Comparison of ENCODE assay signal across 9 cellular contexts in genomic region chr12:6202331-6202730, GRCh38. TPM values are rescaled to one million over a fixed set of nuclear protein-coding genes. Genes with fewer than 3 reads are reported as not detected.
A peak's percentile ranks its signal among the peaks of the same experiment; 100 is the strongest.
DNase-seq lines count a peak whose midpoint lies in the region; ATAC-seq and TF ChIP-seq lines count a peak whose summit lies in the region.
"Had no signal": no experiment of that assay in that cellular context is flagged by ENCODE, and none has a peak within 500 bp of the region (broad histone marks: within the 10 kb centered on the region; RNA-seq: fewer than 3 reads in every experiment).

No MANE protein-coding gene starts in this region.

- H3K4me2 ChIP-seq in IMR-90 (ENCODE audit: low read depth, low read length) (no peak overlapping the region; the same call in 1 of the 2 replicates), mesenchymal stem cell (ENCODE audit: low read length, poor library complexity, severe bottlenecking) (no peak overlapping the region)

- H2BK15ac ChIP-seq in IMR-90 (ENCODE audit: low read depth, low read length) (no peak overlapping the region), mesenchymal stem cell (ENCODE audit: low read depth, poor library complexity, severe bottlenecking) (no peak overlapping the region)

- H3K27ac ChIP-seq in IMR-90 (ENCODE audit: insufficient read depth, low read length) (no peak overlapping the region), cingulate gyrus (ENCODE audit: low read depth, low read length) (peak overlapping the region; percentile 73), mesenchymal stem cell (ENCODE audit: low read length, poor library complexity, severe bottlenecking) (no peak overlapping the region), substantia nigra (ENCODE audit: low read depth, low read length, poor library complexity, severe bottlenecking) (peak overlapping the region; percentile 97), brain microvascular endothelial cell (no peak overlapping the region)
- H3K27ac ChIP-seq: SK-N-MC had no signal

- TF ChIP-seq RAD21 in IMR-90 (IDR thresholded peaks at IDR 0.05; ENCODE audit: low read length) = no peak

- dilution Hi-C loops in IMR-90 (cut with HindIII; ENCODE audit: low sequenced_read_pairs, unreplicated experiment) = no loop called here

- no peak; the same call in 1 of the 2 replicates for ATAC-seq in IMR-90 (ENCODE audit: low read depth)

- H2BK20ac ChIP-seq in IMR-90 (ENCODE audit: low read depth, low read length) = no peak overlapping the region; the same call in 1 of the 2 replicates

- H3K4me3 ChIP-seq in IMR-90 (ENCODE audit: insufficient read depth, low read depth, low read length) (no peak overlapping the region), mesenchymal stem cell (ENCODE audit: insufficient read depth in 1 of 2, low read depth in 1 of 2, low read length in 2 of 2) (peak overlapping the region in 1 of 2 experiments; percentile 85), brain microvascular endothelial cell (ENCODE audit: low read depth, low read length) (no peak overlapping the region)
- H3K4me3 ChIP-seq: SK-N-MC had no signal

- H2AFZ ChIP-seq in IMR-90 (replicated peaks; ENCODE audit: low read length, poor library complexity) = peak overlapping the region; percentile 46
- H2AFZ ChIP-seq in mesenchymal stem cell (ENCODE audit: low read depth, low read length) = peak overlapping the region; percentile 10

- H3K14ac ChIP-seq in IMR-90 (replicated peaks; ENCODE audit: low read depth, low read length) (no peak overlapping the region; the same call in 1 of the 2 replicates), mesenchymal stem cell (ENCODE audit: low read length in 2 of 2) (peak overlapping the region in 1 of 2 experiments; percentile 68)

- WGBS in IMR-90 (ENCODE audit: extremely low coverage in 2 of 2, insufficient read length in 1 of 2), 2 experiments = no CpG with 5 or more reads among the region's 6 CpGs
- 98% methylated on average over 5 of the region's 6 CpGs for WGBS in mesenchymal stem cell

- H2BK120ac ChIP-seq in IMR-90 (ENCODE audit: low read depth, low read length) (peak overlapping the region; percentile 12; the same call in 1 of the 2 replicates), mesenchymal stem cell (ENCODE audit: low read depth, low read length) (no peak overlapping the region)

- in situ Hi-C loops in IMR-90 (cut with MboI; ENCODE audit: low sequenced_read_pairs) = no loop called here
- in situ Hi-C loops in brain microvascular endothelial cell (cut with HindIII; ENCODE audit: low pct_ligation_motif_present, low sequenced_read_pairs) = no loop called here

- no TSS peak for BruUV-seq in IMR-90 (replicated peaks; lab: Mats Ljungman, UMichigan)

- H3K9me1 ChIP-seq in IMR-90 (ENCODE audit: insufficient read depth, low read length) = peaks cover 18% of the 10 kb centered on the region

- H3K18ac ChIP-seq in IMR-90 (ENCODE audit: low read depth, low read length) (no peak overlapping the region), mesenchymal stem cell (ENCODE audit: low read depth in 1 of 2, low read length in 2 of 2) (peak overlapping the region in 1 of 2 experiments; percentile 68)

- H3K36me3 ChIP-seq in IMR-90 (ENCODE audit: control insufficient read depth, insufficient read depth, low read length) = no peaks in the 10 kb centered on the region
- no peaks in the 10 kb centered on the region for H3K36me3 ChIP-seq in mesenchymal stem cell (ENCODE audit: control insufficient read depth in 1 of 2, insufficient read depth in 2 of 2, low read depth in 1 of 2, low read length in 2 of 2)
- H3K36me3 ChIP-seq in brain microvascular endothelial cell (replicated peaks) = no peaks in the 10 kb centered on the region

- peaks cover 3 to 57% of the 10 kb centered on the region in 2 experiments; a peak in 2 of 4 replicates for H3K79me1 ChIP-seq in IMR-90 (ENCODE audit: low read depth in 1 of 2, low read length in 2 of 2)
- peaks cover 17% of the 10 kb centered on the region for H3K79me1 ChIP-seq in mesenchymal stem cell (replicated peaks; ENCODE audit: low read length, poor library complexity, severe bottlenecking)

- no peak for DNase-seq in IMR-90
- no peak for DNase-seq in mesenchymal stem cell
- peak in 12 of 49 donors; percentile 21 to 70 (median 34) for DNase-seq in substantia nigra (lab: John Stamatoyannopoulos, UW)
- DNase-seq in brain microvascular endothelial cell = no peak
- no peak for DNase-seq in activated gamma-delta T cell (lab: John Stamatoyannopoulos, UW)
- no peak for DNase-seq in HCEC 1CT
- DNase-seq: GOT3 had no signal

- H2BK5ac ChIP-seq in IMR-90 (ENCODE audit: low read depth, low read length, poor library complexity, severe bottlenecking) (no peak overlapping the region), mesenchymal stem cell (ENCODE audit: low read depth, low read length, poor library complexity, severe bottlenecking) (no peak overlapping the region)

- H4K91ac ChIP-seq in IMR-90 (ENCODE audit: insufficient read depth, low read depth, low read length) = peak overlapping the region; percentile 12; the same call in 1 of the 2 replicates
- peak overlapping the region; percentile 6 for H4K91ac ChIP-seq in mesenchymal stem cell (ENCODE audit: low read length)

- TF ChIP-seq POLR2A in IMR-90 (IDR thresholded peaks at IDR 0.05; ENCODE audit: low read depth, low read length) = no peak

- H3K27me3 ChIP-seq in IMR-90 (ENCODE audit: control insufficient read depth, insufficient read depth, low read length) = no peaks in the 10 kb centered on the region; the same call in 1 of the 2 replicates
- no peaks in the 10 kb centered on the region for H3K27me3 ChIP-seq in mesenchymal stem cell (ENCODE audit: control insufficient read depth in 1 of 2, insufficient read depth in 1 of 2, low read length in 2 of 2)
- no peaks in the 10 kb centered on the region for H3K27me3 ChIP-seq in brain microvascular endothelial cell (replicated peaks)

- CTCF ChIA-PET in IMR-90 (lab: Yijun Ruan, JAX) = interaction anchor here (1.1 to 2.1 kb wide), 2 partner anchors 12 to 77 kb away, joined by 4 to 8 read pairs; no protein-coding TSS in a partner anchor

- intact Hi-C loops in IMR-90 (cut with micrococcal nuclease) = no loop called here

- peaks cover 17% of the 10 kb centered on the region for H3K4me1 ChIP-seq in IMR-90 (ENCODE audit: control insufficient read depth, insufficient read depth, low read length)
- H3K4me1 ChIP-seq in mesenchymal stem cell (ENCODE audit: control insufficient read depth, insufficient read depth, low read depth, low read length) = peaks cover 26% of the 10 kb centered on the region

- H4K8ac ChIP-seq in IMR-90 (ENCODE audit: low read depth in 2 of 2, low read length in 2 of 2) (peak overlapping the region in 1 of 2 experiments; percentile 50; a peak in 1 of 4 replicates), mesenchymal stem cell (ENCODE audit: low read length) (no peak overlapping the region)

- TF ChIP-seq CTCF in IMR-90 (conservative IDR thresholded peaks at IDR 0.05; ENCODE audit: low read depth, low read length) = no peak
- TF ChIP-seq CTCF in brain microvascular endothelial cell (IDR thresholded peaks at IDR 0.05; ENCODE audit: low read depth, low read length, missing control alignments) = no peak

- peaks cover 12% of the 10 kb centered on the region; the same call in 1 of the 2 replicates for H4K20me1 ChIP-seq in IMR-90 (ENCODE audit: insufficient read depth, low read length)

- no peak overlapping the region for H4K5ac ChIP-seq in IMR-90 (ENCODE audit: low read depth, low read length)

- H3K9ac ChIP-seq in IMR-90 (ENCODE audit: low read depth, low read length) = no peak overlapping the region
- H3K9ac ChIP-seq in mesenchymal stem cell (ENCODE audit: low read length) = no peak overlapping the region

- H2BK12ac ChIP-seq in mesenchymal stem cell (ENCODE audit: low read length in 2 of 2) = peak overlapping the region in 1 of 2 experiments; percentile 15

- POLR2A ChIA-PET in IMR-90 (lab: Charles Lee; ENCODE audit: unreplicated experiment) = interaction anchor here (0.6 kb wide), 1 partner anchor 94 kb away, joined by 7 read pairs; no protein-coding TSS in a partner anchor

- H2AK5ac ChIP-seq in IMR-90 (ENCODE audit: low read depth, low read length) (peak overlapping the region; percentile 3; the same call in 1 of the 2 replicates), mesenchymal stem cell (ENCODE audit: low read length, severe bottlenecking) (no peak overlapping the region)

- H3K23ac ChIP-seq in IMR-90 (ENCODE audit: low read depth, low read length) (no peak overlapping the region; the same call in 1 of the 2 replicates), mesenchymal stem cell (ENCODE audit: low read length in 2 of 2) (peak overlapping the region in 1 of 2 experiments; percentile 64)

- no peak overlapping the region for H3K56ac ChIP-seq in IMR-90 (ENCODE audit: extremely low read depth, insufficient read depth, low read length)

- no peak overlapping the region for H2AK9ac ChIP-seq in IMR-90 (replicated peaks; ENCODE audit: low read depth, low read length, poor library complexity)

- no peak overlapping the region; the same call in 1 of the 2 replicates for H3K4ac ChIP-seq in IMR-90 (ENCODE audit: low read depth, low read length)
- peak overlapping the region; percentile 17 to 20 for H3K4ac ChIP-seq in mesenchymal stem cell (ENCODE audit: low read depth in 1 of 2, low read length in 2 of 2)

- H3K9me3 ChIP-seq in IMR-90 (ENCODE audit: control insufficient read depth, insufficient read depth, low read length) = no peaks in the 10 kb centered on the region
- no peaks in the 10 kb centered on the region for H3K9me3 ChIP-seq in mesenchymal stem cell (ENCODE audit: control insufficient read depth, low read length)

TF ChIP-seq in IMR-90, 13 proteins besides CTCF, POLR2A, EP300 and RAD21 (continues in another document):
- no peak for TF ChIP-seq BHLHE40 (IDR thresholded peaks at IDR 0.05; ENCODE audit: low read depth, low read length)
- no peak for TF ChIP-seq ELK1 (IDR thresholded peaks at IDR 0.05; ENCODE audit: borderline replicate concordance, low read depth, low read length)

RNA-seq across cellular contexts. Expression of gene CD9, which starts 2.1 kb away (rescaled TPM):
- total RNA-seq in IMR-90 (2012; rRNA removed) = 48.8 and 70.0 TPM in 2 replicates
- polyA plus RNA-seq in IMR-90 (2012; rRNA removed) = 69.1 and 70.9 TPM in 2 replicates
- 50.1 and 55.3 TPM in 2 replicates for polyA plus RNA-seq in IMR-90 (2012; cell fraction: cytosol; rRNA removed)
- 19.2 and 35.5 TPM in 2 replicates for polyA plus RNA-seq in IMR-90 (2012; cell fraction: nucleus; rRNA removed; ENCODE audit: low replicate concordance)
- polyA plus RNA-seq in mesenchymal stem cell (2013, experiment 1 of 2) = 253 TPM
- 270 TPM for polyA plus RNA-seq in mesenchymal stem cell (2013, experiment 2 of 2)

Comparison
In these comparisons a context has a peak if more than half of its experiments do, and no peak if none do; other contexts are left out.
1. H3K27ac ChIP-seq: peak in cingulate gyrus (single experiment) and substantia nigra (single experiment); none in IMR-90 (single experiment), mesenchymal stem cell (single experiment) and brain microvascular endothelial cell (single experiment).